ENCODE assay signal across 13 cellular contexts in genomic region chr10:29756476-29756875, GRCh38.
DNase-seq lines count a peak whose midpoint lies in the region; ATAC-seq and TF ChIP-seq lines count a peak whose summit lies in the region.
"Had no signal": no experiment of that assay in that cellular context is flagged by ENCODE, and none has a peak within 500 bp of the region (broad histone marks: within the 10 kb centered on the region; RNA-seq: fewer than 3 reads in every experiment).

No MANE protein-coding gene starts in this region.

- no peak for TF ChIP-seq POLR2A in HCT116 (IDR thresholded peaks at IDR 0.05; ENCODE audit: borderline replicate concordance, extremely low read depth, insufficient read depth, insufficient read length)

- H3K27me3 ChIP-seq in HCT116 (ENCODE audit: insufficient read depth, low read length) (no peaks in the 10 kb centered on the region), SK-N-SH (ENCODE audit: insufficient read depth) (no peaks in the 10 kb centered on the region)
- H3K27me3 ChIP-seq: BE2C had no signal

- ATAC-seq in HCT116 (no peak), GM21390 (IDR thresholded peaks at IDR 0.05; ENCODE audit: unreplicated experiment) (no peak)

- no peak for TF ChIP-seq EP300 in SK-N-SH (IDR thresholded peaks at IDR 0.05; ENCODE audit: borderline replicate concordance in 1 of 2, low read depth in 1 of 2, low read length in 1 of 2)

- H3K36me3 ChIP-seq in HCT116 (ENCODE audit: control insufficient read depth in 1 of 2, insufficient read depth in 2 of 2, low read length in 2 of 2) (no peaks in the 10 kb centered on the region), SK-N-SH (replicated peaks in 1 of 2; ENCODE audit: control insufficient read depth in 1 of 2, insufficient read depth in 2 of 2, low read length in 1 of 2) (no peaks in the 10 kb centered on the region)
- H3K36me3 ChIP-seq: BE2C had no signal

- TF ChIP-seq RAD21 in HCT116 (IDR thresholded peaks at IDR 0.05; ENCODE audit: low read depth) (no peak), SK-N-SH (IDR thresholded peaks at IDR 0.05; ENCODE audit: low read length) (no peak)

- H3K4me1 ChIP-seq in HCT116 (ENCODE audit: control insufficient read depth in 1 of 2, insufficient read depth in 2 of 2, low read length in 2 of 2) (peaks cover 20 to 26% of the 10 kb centered on the region in 2 experiments), SK-N-SH (ENCODE audit: control insufficient read depth in 1 of 2, insufficient read depth in 2 of 2, low read depth in 1 of 2, low read length in 1 of 2) (peaks cover 0 to 10% of the 10 kb centered on the region in 2 experiments; a peak in 3 of 4 replicates)
- H3K4me1 ChIP-seq: BE2C had no signal

- peaks cover 8% of the 10 kb centered on the region for H3F3A ChIP-seq in SK-N-SH (replicated peaks; ENCODE audit: insufficient read depth)

- H3K4me3 Mint-ChIP-seq in dendritic cell treated with granulocyte-macrophage colony-stimulating factor and Interleukin-4, amounts not matched to agents 40 ng/mL and 50 ng/mL, for 4 days: no peak overlapping the region
- H3K4me3 Mint-ChIP-seq in activated T-cell treated with anti-CD3 and anti-CD28 coated beads, Interleukin-2, amount 50 U/mL, for 24 hours: no peak overlapping the region
- H3K4me3 Mint-ChIP-seq: CD4-positive, alpha-beta memory T cell had no signal

- peaks cover 37% of the 10 kb centered on the region for H3K4me1 Mint-ChIP-seq in dendritic cell treated with granulocyte-macrophage colony-stimulating factor and Interleukin-4, amounts not matched to agents 40 ng/mL and 50 ng/mL, for 4 days (ENCODE audit: low read depth)
- peaks cover 7% of the 10 kb centered on the region for H3K4me1 Mint-ChIP-seq in activated T-cell treated with anti-CD3 and anti-CD28 coated beads, Interleukin-2, amount 50 U/mL, for 24 hours (ENCODE audit: low read depth)
- H3K4me1 Mint-ChIP-seq: CD4-positive, alpha-beta memory T cell had no signal

- no peaks in the 10 kb centered on the region for H3K9me3 Mint-ChIP-seq in dendritic cell treated with granulocyte-macrophage colony-stimulating factor and Interleukin-4, amounts not matched to agents 40 ng/mL and 50 ng/mL, for 4 days
- no peaks in the 10 kb centered on the region for H3K9me3 Mint-ChIP-seq in activated T-cell treated with anti-CD3 and anti-CD28 coated beads, Interleukin-2, amount 50 U/mL, for 24 hours

- BruUV-seq in HCT116 (replicated peaks; lab: Mats Ljungman, UMichigan): no TSS peak

- no peaks in the 10 kb centered on the region for H4K20me1 ChIP-seq in HCT116 (ENCODE audit: insufficient read depth)
- H4K20me1 ChIP-seq in SK-N-SH (ENCODE audit: insufficient read depth): no peaks in the 10 kb centered on the region

- TF ChIP-seq CTCF in HCT116 (IDR thresholded peaks at IDR 0.05 in 2 of 3, conservative IDR thresholded peaks at IDR 0.05 in 1 of 3; ENCODE audit: borderline replicate concordance in 1 of 3, insufficient read depth in 1 of 3, low read depth in 2 of 3, low read length in 2 of 3) (no peak), SK-N-SH (IDR thresholded peaks at IDR 0.05) (no peak)

- peak overlapping the region; percentile 33 for H3K27ac Mint-ChIP-seq in dendritic cell treated with granulocyte-macrophage colony-stimulating factor and Interleukin-4, amounts not matched to agents 40 ng/mL and 50 ng/mL, for 4 days
- H3K27ac Mint-ChIP-seq in activated T-cell treated with anti-CD3 and anti-CD28 coated beads, Interleukin-2, amount 50 U/mL, for 24 hours: no peak overlapping the region

- CTCF ChIA-PET in HCT116 (lab: Charles Lee): interaction anchor here (1.2 kb wide), 1 partner anchor 21 kb away, joined by 4 read pairs; no protein-coding TSS in a partner anchor
- CTCF ChIA-PET in SK-N-SH (lab: Yijun Ruan, JAX): interaction anchor here (1.0 to 1.1 kb wide), 2 partner anchors 22 to 193 kb away, joined by 3 read pairs; no protein-coding TSS in a partner anchor

- no peaks in the 10 kb centered on the region for H3K9me2 ChIP-seq in HCT116 (ENCODE audit: insufficient read depth)
- no peaks in the 10 kb centered on the region for H3K9me2 ChIP-seq in SK-N-SH

- H2AFZ ChIP-seq in HCT116 (ENCODE audit: low read depth, low read length, poor library complexity, severe bottlenecking): no peak overlapping the region
- H2AFZ ChIP-seq in SK-N-SH (ENCODE audit: low read depth): no peak overlapping the region

- RAD21 ChIA-PET in HCT116 (lab: Charles Lee; ENCODE audit: low non-redundant PET in 1 of 2, low total read pairs in 2 of 2, uncharacterized antibody in 2 of 2, unreplicated experiment in 2 of 2): no interaction called here

- POLR2A ChIA-PET in HCT116 (lab: Charles Lee): no interaction called here
- POLR2A ChIA-PET in SK-N-SH (lab: Yijun Ruan, JAX): no interaction called here

- H3K27me3 Mint-ChIP-seq in dendritic cell treated with granulocyte-macrophage colony-stimulating factor and Interleukin-4, amounts not matched to agents 40 ng/mL and 50 ng/mL, for 4 days: no peaks in the 10 kb centered on the region
- H3K27me3 Mint-ChIP-seq in activated T-cell treated with anti-CD3 and anti-CD28 coated beads, Interleukin-2, amount 50 U/mL, for 24 hours: no peaks in the 10 kb centered on the region

- H3K9ac ChIP-seq in HCT116 (ENCODE audit: low read length) (no peak overlapping the region), SK-N-SH (no peak overlapping the region)

- intact Hi-C loops in HCT116 (cut with micrococcal nuclease): no loop called here
- intact Hi-C loops in dendritic cell treated with granulocyte-macrophage colony-stimulating factor and Interleukin-4, amounts not matched to agents 40 ng/mL and 50 ng/mL, for 4 days (cut with micrococcal nuclease): no loop called here

- no peak for DNase-seq in HCT116 (ENCODE audit: low read depth, low spot score)
- peak; percentile 7 for DNase-seq in NCI-H69 (lab: John Stamatoyannopoulos, UW)
- DNase-seq in SK-N-SH: no peak
- no peak for DNase-seq in mesenteric fat pad (ENCODE audit: low spot score)
- no peak for DNase-seq in middle frontal gyrus (ENCODE audit: extremely low spot score, low spot score)
- no peak for DNase-seq in activated T-cell treated with anti-CD3 and anti-CD28 coated beads, Interleukin-2, amount 50 U/mL, for 24 hours
- DNase-seq: BE2C; CD4-positive, alpha-beta memory T cell; DND-41; GF-D8 had no signal

- 86% methylated on average over 4 of the region's 4 CpGs for WGBS in SK-N-SH (ENCODE audit: low lambda C conversion rate)

- H3K27ac ChIP-seq in HCT116 (ENCODE audit: low read depth, low read length) (no peak overlapping the region), SK-N-SH (ENCODE audit: low read depth in 2 of 2, low read length in 1 of 2) (no peak overlapping the region)
- H3K27ac ChIP-seq: C4-2B had no signal

- H3K4me2 ChIP-seq in HCT116 (ENCODE audit: low read length) (peak overlapping the region; percentile 70; the same call in 1 of the 2 replicates), SK-N-SH (no peak overlapping the region)

- H3K4me3 ChIP-seq in HCT116 (replicated peaks in 1 of 2; ENCODE audit: low read depth in 1 of 2, low read length in 2 of 2) (no peak overlapping the region), SK-N-SH (ENCODE audit: low read depth in 2 of 2, low read length in 1 of 2) (no peak overlapping the region)

- no peaks in the 10 kb centered on the region for H3K36me3 Mint-ChIP-seq in dendritic cell treated with granulocyte-macrophage colony-stimulating factor and Interleukin-4, amounts not matched to agents 40 ng/mL and 50 ng/mL, for 4 days (ENCODE audit: low read depth)
- H3K36me3 Mint-ChIP-seq in activated T-cell treated with anti-CD3 and anti-CD28 coated beads, Interleukin-2, amount 50 U/mL, for 24 hours (ENCODE audit: low read depth): no peaks in the 10 kb centered on the region
- H3K36me3 Mint-ChIP-seq: CD4-positive, alpha-beta memory T cell had no signal

- no peaks in the 10 kb centered on the region for H3K79me2 ChIP-seq in HCT116 (ENCODE audit: insufficient read depth, low read length)
- H3K79me2 ChIP-seq in SK-N-SH (ENCODE audit: insufficient read depth): no peaks in the 10 kb centered on the region

- H3K9me3 ChIP-seq in HCT116 (ENCODE audit: control insufficient read depth in 1 of 2, insufficient read depth in 1 of 2, low read depth in 1 of 2, low read length in 2 of 2) (no peaks in the 10 kb centered on the region), SK-N-SH (no peaks in the 10 kb centered on the region)
- H3K9me3 ChIP-seq: BE2C had no signal

TF ChIP-seq in HCT116, 20 proteins besides CTCF, POLR2A, EP300 and RAD21 (continues in another document):
- no peak for TF ChIP-seq ELF1 (IDR thresholded peaks at IDR 0.05; ENCODE audit: borderline replicate concordance, low read depth)
- no peak for TF ChIP-seq CBX3 (IDR thresholded peaks at IDR 0.05; ENCODE audit: low read depth)
- no peak for TF ChIP-seq YY1 (IDR thresholded peaks at IDR 0.05; ENCODE audit: extremely low read depth, insufficient replicate concordance, low read depth, low read length)
- no peak for TF ChIP-seq EZH2 (IDR thresholded peaks at IDR 0.05)

TF ChIP-seq in SK-N-SH, 30 proteins besides CTCF, POLR2A, EP300 and RAD21:
- TF ChIP-seq MXI1 (IDR thresholded peaks at IDR 0.05; ENCODE audit: low read depth, low read length) (no peak), PBX3 (IDR thresholded peaks at IDR 0.05) (peak; percentile 15; the same call in 1 of the 2 replicates), TCF12 (IDR thresholded peaks at IDR 0.05) (peak; percentile 30; the same call in 1 of the 2 replicates)
